In genomic region chr16:70225430-70225829, GRCh38 we compare ENCODE assay signal across 4 cellular contexts. TPM values are rescaled to one million over a fixed set of nuclear protein-coding genes. Genes with fewer than 3 reads are reported as not detected.
"Had no signal": no experiment of that assay in that cellular context is flagged by ENCODE, and none has a peak within 500 bp of the region (broad histone marks: within the 10 kb centered on the region; RNA-seq: fewer than 3 reads in every experiment).

No MANE protein-coding gene starts in this region.

RNA-seq across cellular contexts. Expression of gene CLEC18C, which starts 51.8 kb away (rescaled TPM):
- total RNA-seq: activated CD4-positive, alpha-beta memory T cell treated with anti-CD3 and anti-CD28 coated beads for 36 hours; activated CD4-positive, alpha-beta T cell treated with anti-CD3 and anti-CD28 coated beads, Interleukin-2, amount 10 ng/mL, durations not matched to agents 24 days and 14 days; activated CD8-positive, alpha-beta T cell treated with anti-CD3 and anti-CD28 coated beads for 36 hours; activated naive CD4-positive, alpha-beta T cell treated with anti-CD3 and anti-CD28 coated beads, Interleukin-2, amount 50 U/mL, for 72 hours had no signal
